ENCODE assay signal across 23 cellular contexts in the genomic region with DNA sequence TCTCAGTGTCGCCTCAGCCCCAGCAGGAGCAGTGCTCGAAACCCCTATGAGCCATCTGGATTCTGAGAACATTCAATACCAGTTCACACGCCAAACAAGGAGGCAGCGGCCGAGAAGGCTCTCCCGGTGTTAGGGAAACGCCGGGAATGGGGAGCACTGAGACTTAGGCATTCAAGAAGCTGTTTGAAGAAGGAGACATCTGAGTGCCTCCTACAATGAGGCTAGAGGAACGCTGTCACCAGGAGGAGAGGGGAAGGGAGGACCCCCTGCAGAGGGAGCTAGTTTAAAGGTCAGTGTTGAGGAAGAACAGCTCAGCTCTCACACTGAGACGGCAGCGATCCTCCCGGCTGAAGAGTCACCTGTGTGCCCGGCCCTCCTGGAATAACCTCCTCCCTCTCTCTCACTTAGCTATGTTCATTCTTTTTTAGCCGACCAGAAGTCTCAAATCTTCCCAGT.
"Had no signal": no experiment of that assay in that cellular context is flagged by ENCODE, and none has a peak within 500 bp of the region (broad histone marks: within the 10 kb centered on the region; RNA-seq: fewer than 3 reads in every experiment).

No MANE protein-coding gene starts in this region.

- H3K36me3 ChIP-seq: brain microvascular endothelial cell, colonic mucosa, gastroesophageal sphincter, upper lobe of left lung, WERI-Rb-1 had no signal

- ATAC-seq: activated naive CD8-positive, alpha-beta T cell treated with anti-CD3 and anti-CD28 coated beads, Interleukin-2, amount 50 U/mL, for 24 hours; gastroesophageal sphincter; stimulated activated naive CD8-positive, alpha-beta T cell treated with anti-CD3 and anti-CD28 coated beads, Interleukin-15, Interleukin-2, amounts not matched to agents 100 U/mL and 50 U/mL, for 24 hours had no signal

- H3K27ac ChIP-seq: brain microvascular endothelial cell, colonic mucosa, epithelial cell of prostate, gastroesophageal sphincter, upper lobe of left lung, WERI-Rb-1 had no signal

- H3K9me3 ChIP-seq: colonic mucosa, gastroesophageal sphincter, upper lobe of left lung had no signal

- FAIRE-seq: keratinocyte, TTC549 had no signal

- H3K4me1 ChIP-seq: colonic mucosa, gastroesophageal sphincter, upper lobe of left lung had no signal

- DNase-seq: activated CD4-positive, alpha-beta T cell treated with anti-CD3 and anti-CD28 coated beads, Interleukin-2, amount 50 U/mL, for 1 hour; activated CD4-positive, CD25-positive, alpha-beta regulatory T cell treated with anti-CD3 and anti-CD28 coated beads, Interleukin-2, amount 50 U/mL, for 72 hours; activated CD8-positive, alpha-beta T cell treated with anti-CD3 and anti-CD28 coated beads, Interleukin-2, amount 10 ng/mL, durations not matched to agents 7 days and 5 days; activated gamma-delta T cell; activated naive CD4-positive, alpha-beta T cell treated with anti-CD3 and anti-CD28 coated beads, Interleukin-2, amount 50 U/mL, for 16 hours; activated naive CD8-positive, alpha-beta T cell treated with anti-CD3 and anti-CD28 coated beads, Interleukin-2, amount 50 U/mL, for 24 hours; activated T-cell treated with anti-CD3 and anti-CD28 coated beads, Interleukin-2, amount 50 U/mL, for 48 hours; central memory CD4-positive, alpha-beta T cell; mesenchymal stem cell; naive B cell; stimulated activated CD4-positive, alpha-beta T cell treated with anti-CD3 and anti-CD28 coated beads, Interleukin-4, amount 100 ng/mL, for 24 hours; stimulated activated naive CD8-positive, alpha-beta T cell treated with anti-CD3 and anti-CD28 coated beads, Interleukin-15, Interleukin-2, amounts not matched to agents 100 U/mL and 50 U/mL, for 24 hours; T-helper 1 cell had no signal

- H3K27ac Mint-ChIP-seq: activated CD8-positive, alpha-beta T cell treated with anti-CD3 and anti-CD28 coated beads, Interleukin-2, amount 10 ng/mL, durations not matched to agents 7 days and 5 days; activated naive CD8-positive, alpha-beta T cell treated with anti-CD3 and anti-CD28 coated beads, Interleukin-2, amount 50 U/mL, for 24 hours; naive B cell; progenitor cell of endocrine pancreas had no signal

- H3K4me3 ChIP-seq: colonic mucosa, gastroesophageal sphincter, upper lobe of left lung had no signal

- H3K4me1 Mint-ChIP-seq: activated naive CD8-positive, alpha-beta T cell treated with anti-CD3 and anti-CD28 coated beads, Interleukin-2, amount 50 U/mL, for 24 hours; naive B cell had no signal

- H3K4me3 Mint-ChIP-seq: activated CD8-positive, alpha-beta T cell treated with anti-CD3 and anti-CD28 coated beads, Interleukin-2, amount 10 ng/mL, durations not matched to agents 7 days and 5 days; activated naive CD8-positive, alpha-beta T cell treated with anti-CD3 and anti-CD28 coated beads, Interleukin-2, amount 50 U/mL, for 24 hours; naive B cell; neural crest cell had no signal

- H3K27me3 ChIP-seq: brain microvascular endothelial cell, colonic mucosa, upper lobe of left lung had no signal

- H3K36me3 Mint-ChIP-seq: naive B cell had no signal

- H3K9me3 Mint-ChIP-seq: activated naive CD8-positive, alpha-beta T cell treated with anti-CD3 and anti-CD28 coated beads, Interleukin-2, amount 50 U/mL, for 24 hours; neural crest cell had no signal
